ENCODE assay signal across 11 cellular contexts in genomic region chr4:2761035-2761923, GRCh38. TPM values are rescaled to one million over a fixed set of nuclear protein-coding genes. Genes with fewer than 3 reads are reported as not detected.
DNase-seq lines count a peak whose midpoint lies in the region; ATAC-seq, FAIRE-seq and TF ChIP-seq lines count a peak whose summit lies in the region.
"Had no signal": no experiment of that assay in that cellular context is flagged by ENCODE, and none has a peak within 500 bp of the region (broad histone marks: within the 10 kb centered on the region; RNA-seq: fewer than 3 reads in every experiment).

No MANE protein-coding gene starts in this region.

- POLR2A ChIA-PET in activated CD4-positive, alpha-beta memory T cell treated with anti-CD3 and anti-CD28 coated beads, Interleukin-2, amount 10 ng/mL, durations not matched to agents 7 days and 5 days (lab: Charles Lee) = interaction anchor here (1.1 to 2.3 kb wide), 3 partner anchors 51 to 203 kb away, joined by 3 to 9 read pairs (median 6); partner anchors contain the start of gene GRK4

- peaks cover 0 to 18% of the 10 kb centered on the region in 2 donors for H3K4me1 Mint-ChIP-seq in natural killer cell treated with Interleukin-12 subunit alpha and Interleukin-12 subunit beta and Interleukin-15 and Interleukin-18, amount 100 ng/mL, for 72 hours (ENCODE audit: low read depth in 2 of 2)
- peaks cover 8 to 14% of the 10 kb centered on the region in 2 donors for H3K4me1 Mint-ChIP-seq in natural killer cell
- H3K4me1 Mint-ChIP-seq in activated CD4-positive, alpha-beta memory T cell treated with anti-CD3 and anti-CD28 coated beads, Interleukin-2, amount 10 ng/mL, durations not matched to agents 7 days and 5 days = peaks cover 25% of the 10 kb centered on the region

- ATAC-seq in natural killer cell treated with Interleukin-12 subunit alpha and Interleukin-12 subunit beta and Interleukin-15 and Interleukin-18, amount 100 ng/mL, for 72 hours = peak in 1 of 2 donors; percentile 36
- ATAC-seq in natural killer cell = no peak
- peak; percentile 30 for ATAC-seq in upper lobe of right lung

- H3K4me3 ChIP-seq in kidney (ENCODE audit: low read length in 2 of 2) (peak overlapping the region in 1 of 2 donors; percentile 19), upper lobe of right lung (no peak overlapping the region)

- no peaks in the 10 kb centered on the region for H3K36me3 ChIP-seq in kidney (ENCODE audit: control insufficient read depth in 1 of 2, insufficient read depth in 2 of 2, low read length in 2 of 2)
- H3K36me3 ChIP-seq in upper lobe of right lung = no peaks in the 10 kb centered on the region

- intact Hi-C loops in natural killer cell (cut with micrococcal nuclease) = loop anchor here (5.0 to 10.0 kb wide), 4 partner anchors 51 to 276 kb away; partner anchors contain the start of genes GRK4 and NOP14
- intact Hi-C loops in kidney (cut with DNase I) = loop anchor here (10.0 kb wide), 1 partner anchor 164 kb away; no protein-coding TSS in a partner anchor
- intact Hi-C loops in upper lobe of right lung (cut with DNase I) = loop anchor here (10.0 kb wide), 2 partner anchors 84 to 164 kb away; partner anchors contain the start of gene ADD1

- H3K36me3 Mint-ChIP-seq in natural killer cell treated with Interleukin-12 subunit alpha and Interleukin-12 subunit beta and Interleukin-15 and Interleukin-18, amount 100 ng/mL, for 72 hours = no peaks in the 10 kb centered on the region
- no peaks in the 10 kb centered on the region for H3K36me3 Mint-ChIP-seq in natural killer cell
- H3K36me3 Mint-ChIP-seq in activated CD4-positive, alpha-beta memory T cell treated with anti-CD3 and anti-CD28 coated beads, Interleukin-2, amount 10 ng/mL, durations not matched to agents 7 days and 5 days (ENCODE audit: low read depth) = no peaks in the 10 kb centered on the region
- H3K36me3 Mint-ChIP-seq: naive B cell had no signal

- DNase-seq in natural killer cell treated with Interleukin-12 subunit alpha and Interleukin-12 subunit beta and Interleukin-15 and Interleukin-18, amount 100 ng/mL, for 72 hours (ENCODE audit: low spot score) = peak; percentile 64
- DNase-seq in natural killer cell = no peak
- peak; percentile 46 for DNase-seq in activated CD4-positive, alpha-beta memory T cell treated with anti-CD3 and anti-CD28 coated beads, Interleukin-2, amount 10 ng/mL, durations not matched to agents 7 days and 5 days
- DNase-seq in kidney = no peak
- DNase-seq in upper lobe of right lung = peak; percentile 78
- DNase-seq in hepatic stellate cell (ENCODE audit: low spot score) = no peak
- DNase-seq in NCI-H1694 (lab: John Stamatoyannopoulos, UW) = no peak
- no peak for DNase-seq in NCI-H1417 treated with DMSO at 0.1 percent for 48 hours (lab: John Stamatoyannopoulos, UW)
- DNase-seq: activated gamma-delta T cell treated with Interleukin-2 at 50 U/mL for 16 hours, naive B cell, NCI-H187 had no signal

- H3K27me3 Mint-ChIP-seq in natural killer cell treated with Interleukin-12 subunit alpha and Interleukin-12 subunit beta and Interleukin-15 and Interleukin-18, amount 100 ng/mL, for 72 hours = no peaks in the 10 kb centered on the region
- H3K27me3 Mint-ChIP-seq in natural killer cell (ENCODE audit: low read depth in 2 of 2) = no peaks in the 10 kb centered on the region
- H3K27me3 Mint-ChIP-seq in activated CD4-positive, alpha-beta memory T cell treated with anti-CD3 and anti-CD28 coated beads, Interleukin-2, amount 10 ng/mL, durations not matched to agents 7 days and 5 days = no peaks in the 10 kb centered on the region
- H3K27me3 Mint-ChIP-seq: naive B cell had no signal

- H3K27me3 ChIP-seq in upper lobe of right lung = no peaks in the 10 kb centered on the region

- TF ChIP-seq CTCF in natural killer cell (IDR thresholded peaks at IDR 0.05) (no peak), kidney (IDR thresholded peaks at IDR 0.05; ENCODE audit: borderline replicate concordance, extremely low read depth, insufficient read depth) (peak; percentile 11), upper lobe of right lung (IDR thresholded peaks at IDR 0.05) (no peak)

- peak overlapping the region in 1 of 2 donors; percentile 21 for H3K27ac Mint-ChIP-seq in natural killer cell treated with Interleukin-12 subunit alpha and Interleukin-12 subunit beta and Interleukin-15 and Interleukin-18, amount 100 ng/mL, for 72 hours
- H3K27ac Mint-ChIP-seq in natural killer cell = no peak overlapping the region
- H3K27ac Mint-ChIP-seq in activated CD4-positive, alpha-beta memory T cell treated with anti-CD3 and anti-CD28 coated beads, Interleukin-2, amount 10 ng/mL, durations not matched to agents 7 days and 5 days = no peak overlapping the region

- CTCF ChIA-PET in activated CD4-positive, alpha-beta memory T cell treated with anti-CD3 and anti-CD28 coated beads, Interleukin-2, amount 10 ng/mL, durations not matched to agents 7 days and 5 days (lab: Charles Lee) = interaction anchor here (1.2 to 3.8 kb wide), 5 partner anchors 9 to 193 kb away, joined by 3 to 22 read pairs (median 3); no protein-coding TSS in a partner anchor

- no peaks in the 10 kb centered on the region for H3K9me3 Mint-ChIP-seq in natural killer cell treated with Interleukin-12 subunit alpha and Interleukin-12 subunit beta and Interleukin-15 and Interleukin-18, amount 100 ng/mL, for 72 hours
- no peaks in the 10 kb centered on the region for H3K9me3 Mint-ChIP-seq in natural killer cell
- no peaks in the 10 kb centered on the region for H3K9me3 Mint-ChIP-seq in activated CD4-positive, alpha-beta memory T cell treated with anti-CD3 and anti-CD28 coated beads, Interleukin-2, amount 10 ng/mL, durations not matched to agents 7 days and 5 days
- H3K9me3 Mint-ChIP-seq: naive B cell had no signal

- no peak overlapping the region for H3K4me3 Mint-ChIP-seq in natural killer cell treated with Interleukin-12 subunit alpha and Interleukin-12 subunit beta and Interleukin-15 and Interleukin-18, amount 100 ng/mL, for 72 hours
- no peak overlapping the region for H3K4me3 Mint-ChIP-seq in natural killer cell
- no peak overlapping the region for H3K4me3 Mint-ChIP-seq in activated CD4-positive, alpha-beta memory T cell treated with anti-CD3 and anti-CD28 coated beads, Interleukin-2, amount 10 ng/mL, durations not matched to agents 7 days and 5 days

- no peak overlapping the region for H3K9ac ChIP-seq in kidney (ENCODE audit: low read length in 2 of 2)

- H3K9me3 ChIP-seq in kidney (ENCODE audit: control insufficient read depth in 1 of 2, low read length in 2 of 2) (no peaks in the 10 kb centered on the region), upper lobe of right lung (no peaks in the 10 kb centered on the region)

- H3K4me1 ChIP-seq in kidney (ENCODE audit: control insufficient read depth in 1 of 2, insufficient read depth in 1 of 2, low read depth in 1 of 2, low read length in 2 of 2) = peaks cover 8 to 9% of the 10 kb centered on the region in 2 donors
- no peaks in the 10 kb centered on the region for H3K4me1 ChIP-seq in upper lobe of right lung

- FAIRE-seq in kidney (lab: Jason Lieb, UNC) = peak; percentile 11

- peak overlapping the region; percentile 91 to 92 for H3K27ac ChIP-seq in kidney (ENCODE audit: low read depth in 2 of 2, low read length in 2 of 2)
- H3K27ac ChIP-seq in upper lobe of right lung = no peak overlapping the region

RNA-seq across cellular contexts. Expression of gene TNIP2, which starts 5.1 kb away (rescaled TPM):
- total RNA-seq in natural killer cell treated with Interleukin-12 subunit alpha and Interleukin-12 subunit beta and Interleukin-15 and Interleukin-18, amount 100 ng/mL, for 72 hours = 10 to 100 TPM; 80.9 to 89.3 TPM
- total RNA-seq in natural killer cell (10 to 100 TPM; 35.6 to 53.9 (median 41.6) TPM), kidney (44.4 TPM), upper lobe of right lung (43.4 TPM)
- 10 to 100 TPM; 56.1 to 58.4 TPM for total RNA-seq in activated CD4-positive, alpha-beta memory T cell treated with anti-CD3 and anti-CD28 coated beads, Interleukin-2, amount 10 ng/mL, durations not matched to agents 7 days and 5 days
- polyA plus RNA-seq in kidney (ENCODE audit: insufficient read depth, low read depth, low replicate concordance) = 43.1 TPM

RNA-seq across cellular contexts. Expression of gene SH3BP2, which starts 31.6 kb away (rescaled TPM):
- 100 to 1,000 TPM; 121 to 129 TPM for total RNA-seq in natural killer cell treated with Interleukin-12 subunit alpha and Interleukin-12 subunit beta and Interleukin-15 and Interleukin-18, amount 100 ng/mL, for 72 hours
- total RNA-seq in natural killer cell (100 to 1,000 TPM; 213 to 283 (median 221) TPM), kidney (128 TPM), upper lobe of right lung (99.0 TPM)
- 10 to 100 TPM; 77.0 to 80.3 TPM for total RNA-seq in activated CD4-positive, alpha-beta memory T cell treated with anti-CD3 and anti-CD28 coated beads, Interleukin-2, amount 10 ng/mL, durations not matched to agents 7 days and 5 days
- polyA plus RNA-seq in kidney (ENCODE audit: insufficient read depth, low read depth, low replicate concordance) = 27.3 TPM

Comparison
In these comparisons a context has a peak if more than half of its experiments do, and no peak if none do; other contexts are left out.
1. DNase-seq: peak in natural killer cell treated with Interleukin-12 subunit alpha and Interleukin-12 subunit beta and Interleukin-15 and Interleukin-18, amount 100 ng/mL, for 72 hours (single experiment), activated CD4-positive, alpha-beta memory T cell treated with anti-CD3 and anti-CD28 coated beads, Interleukin-2, amount 10 ng/mL, durations not matched to agents 7 days and 5 days (single experiment) and upper lobe of right lung (single experiment); none in natural killer cell (single experiment), kidney (single experiment), hepatic stellate cell (single experiment), NCI-H1694 (single experiment) and NCI-H1417 treated with DMSO at 0.1 percent for 48 hours (single experiment).